In genomic region chr19:13022859-13023636, GRCh38 we compare ENCODE assay signal across 8 cellular contexts. TPM values are rescaled to one million over a fixed set of nuclear protein-coding genes. Genes with fewer than 3 reads are reported as not detected.
DNase-seq lines count a peak whose midpoint lies in the region; ATAC-seq and TF ChIP-seq lines count a peak whose summit lies in the region.

No MANE protein-coding gene starts in this region.

- peak overlapping the region; percentile 89 for H3K4me2 ChIP-seq in PC-3 (ENCODE audit: low read length)

- H3K27ac ChIP-seq in PC-3 (ENCODE audit: low read length) (peak overlapping the region; percentile 68), colonic mucosa (peak overlapping the region; percentile 79), liver (ENCODE audit: low read depth in 1 of 2, low read length in 2 of 2) (peak overlapping the region; percentile 76 to 85), testis (peak overlapping the region; percentile 87 to 88)

- H4K20me1 ChIP-seq in PC-3 (ENCODE audit: low read length) = no peaks in the 10 kb centered on the region

- H3K4me3 ChIP-seq in PC-3 (ENCODE audit: low read length) (peak overlapping the region; percentile 82), colonic mucosa (peak overlapping the region; percentile 29), liver (ENCODE audit: low read depth in 1 of 3, low read length in 3 of 3) (peak overlapping the region; percentile 44 to 62 (median 45)), testis (peak overlapping the region in 1 of 2 donors; percentile 40)

- H3K4me1 ChIP-seq in PC-3 (ENCODE audit: insufficient read depth, low read length) = peaks cover 67% of the 10 kb centered on the region
- peaks cover 4% of the 10 kb centered on the region for H3K4me1 ChIP-seq in colonic mucosa
- peaks cover 8 to 66% (median 49%) of the 10 kb centered on the region in 4 donors for H3K4me1 ChIP-seq in liver (ENCODE audit: control insufficient read depth in 4 of 4, insufficient read depth in 4 of 4, low read length in 3 of 4)
- peaks cover 45% of the 10 kb centered on the region for H3K4me1 ChIP-seq in testis

- 2% methylated on average over 30 of the region's 30 CpGs for WGBS in liver
- 14 to 31% methylated on average over 30 of the region's 30 CpGs for WGBS in testis, 2 donors

- CTCF ChIA-PET in PC-3 (lab: Charles Lee) = interaction anchor here (0.6 to 2.2 kb wide), 8 partner anchors 9 to 119 kb away, joined by 3 to 16 read pairs (median 6); no protein-coding TSS in a partner anchor

- peak; percentile 8 for DNase-seq in CD1c-positive myeloid dendritic cell (ENCODE audit: extremely low spot score)
- DNase-seq in HCEC 1CT = peak; percentile 96
- peak; percentile 94 for DNase-seq in PC-3
- peak; percentile 84 for DNase-seq in colonic mucosa
- peak; percentile 80 for DNase-seq in testis
- DNase-seq in SIG-M5 (lab: John Stamatoyannopoulos, UW) = no peak

- peaks cover 93% of the 10 kb centered on the region for H3K79me2 ChIP-seq in PC-3 (ENCODE audit: low read length)

- peak overlapping the region; percentile 67 for H2AFZ ChIP-seq in PC-3 (ENCODE audit: low read length)

- TF ChIP-seq POLR2A in testis (IDR thresholded peaks at IDR 0.05) = no peak

- TF ChIP-seq RAD21 in liver (IDR thresholded peaks at IDR 0.05) = peak in 1 of 2 donors; percentile 7

- POLR2A ChIA-PET in PC-3 (lab: Charles Lee; ENCODE audit: unreplicated experiment) = interaction anchor here (0.6 to 1.0 kb wide), 3 partner anchors 10 to 37 kb away, joined by 6 to 33 read pairs (median 9); no protein-coding TSS in a partner anchor

- peaks cover 5% of the 10 kb centered on the region for H3F3A ChIP-seq in PC-3 (ENCODE audit: low read length, unreplicated experiment)

- ATAC-seq in PC-3 = peak; percentile 39
- ATAC-seq in GM19467 (IDR thresholded peaks at IDR 0.05; ENCODE audit: unreplicated experiment) = no peak

- no peaks in the 10 kb centered on the region for H3K9me2 ChIP-seq in PC-3 (replicated peaks; ENCODE audit: low read length)

- H3K36me3 ChIP-seq in PC-3 (ENCODE audit: low read depth, low read length) (0 out of 2 replicates have a peak, but pooled peaks cover 4% of the 10 kb centered on the region), colonic mucosa (no peaks in the 10 kb centered on the region), liver (ENCODE audit: control insufficient read depth in 4 of 4, insufficient read depth in 3 of 4, low read depth in 1 of 4, low read length in 3 of 4) (no peaks in the 10 kb centered on the region), testis (ENCODE audit: low read depth, missing control alignments) (no peaks in the 10 kb centered on the region)

- BruUV-seq in PC-3 (replicated peaks; lab: Mats Ljungman, UMichigan) = no TSS peak

- no peaks in the 10 kb centered on the region for H3K9me3 ChIP-seq in PC-3 (ENCODE audit: low read length)
- no peaks in the 10 kb centered on the region for H3K9me3 ChIP-seq in colonic mucosa
- no peaks in the 10 kb centered on the region for H3K9me3 ChIP-seq in liver (ENCODE audit: control insufficient read depth in 4 of 4, low read length in 3 of 4)
- H3K9me3 ChIP-seq in testis = no peaks in the 10 kb centered on the region

- H3K9ac ChIP-seq in PC-3 (ENCODE audit: low read length) (peak overlapping the region; percentile 72), colonic mucosa (ENCODE audit: low read depth in 2 of 2, low read length in 2 of 2) (peak overlapping the region in 1 of 2 donors; percentile 77), liver (ENCODE audit: low read depth in 1 of 2, low read length in 2 of 2) (peak overlapping the region in 1 of 2 donors; percentile 14)

- TF ChIP-seq CTCF in PC-3 (conservative IDR thresholded peaks at IDR 0.05; ENCODE audit: low read depth, low read length) (no peak), colonic mucosa (IDR thresholded peaks at IDR 0.05) (no peak), liver (IDR thresholded peaks at IDR 0.05; ENCODE audit: low read depth, low read length, missing input control) (peak; percentile 10), testis (IDR thresholded peaks at IDR 0.05) (no peak)

- H3K27me3 ChIP-seq in PC-3 (ENCODE audit: low read length) (no peaks in the 10 kb centered on the region), colonic mucosa (no peaks in the 10 kb centered on the region), liver (ENCODE audit: control insufficient read depth in 4 of 4, insufficient read depth in 4 of 4, low read length in 3 of 4) (no peaks in the 10 kb centered on the region), testis (no peaks in the 10 kb centered on the region)

- intact Hi-C loops in PC-3 (cut with micrococcal nuclease) (loop anchor here (1.0 kb wide), 1 partner anchor 22 kb away; no protein-coding TSS in a partner anchor), colonic mucosa (cut with DNase I) (no loop called here), testis (cut with DNase I; ENCODE audit: low total_unique reads) (no loop called here)

TF ChIP-seq in liver, 16 proteins besides CTCF, POLR2A, EP300 and RAD21:
- TF ChIP-seq, protein P1, sequence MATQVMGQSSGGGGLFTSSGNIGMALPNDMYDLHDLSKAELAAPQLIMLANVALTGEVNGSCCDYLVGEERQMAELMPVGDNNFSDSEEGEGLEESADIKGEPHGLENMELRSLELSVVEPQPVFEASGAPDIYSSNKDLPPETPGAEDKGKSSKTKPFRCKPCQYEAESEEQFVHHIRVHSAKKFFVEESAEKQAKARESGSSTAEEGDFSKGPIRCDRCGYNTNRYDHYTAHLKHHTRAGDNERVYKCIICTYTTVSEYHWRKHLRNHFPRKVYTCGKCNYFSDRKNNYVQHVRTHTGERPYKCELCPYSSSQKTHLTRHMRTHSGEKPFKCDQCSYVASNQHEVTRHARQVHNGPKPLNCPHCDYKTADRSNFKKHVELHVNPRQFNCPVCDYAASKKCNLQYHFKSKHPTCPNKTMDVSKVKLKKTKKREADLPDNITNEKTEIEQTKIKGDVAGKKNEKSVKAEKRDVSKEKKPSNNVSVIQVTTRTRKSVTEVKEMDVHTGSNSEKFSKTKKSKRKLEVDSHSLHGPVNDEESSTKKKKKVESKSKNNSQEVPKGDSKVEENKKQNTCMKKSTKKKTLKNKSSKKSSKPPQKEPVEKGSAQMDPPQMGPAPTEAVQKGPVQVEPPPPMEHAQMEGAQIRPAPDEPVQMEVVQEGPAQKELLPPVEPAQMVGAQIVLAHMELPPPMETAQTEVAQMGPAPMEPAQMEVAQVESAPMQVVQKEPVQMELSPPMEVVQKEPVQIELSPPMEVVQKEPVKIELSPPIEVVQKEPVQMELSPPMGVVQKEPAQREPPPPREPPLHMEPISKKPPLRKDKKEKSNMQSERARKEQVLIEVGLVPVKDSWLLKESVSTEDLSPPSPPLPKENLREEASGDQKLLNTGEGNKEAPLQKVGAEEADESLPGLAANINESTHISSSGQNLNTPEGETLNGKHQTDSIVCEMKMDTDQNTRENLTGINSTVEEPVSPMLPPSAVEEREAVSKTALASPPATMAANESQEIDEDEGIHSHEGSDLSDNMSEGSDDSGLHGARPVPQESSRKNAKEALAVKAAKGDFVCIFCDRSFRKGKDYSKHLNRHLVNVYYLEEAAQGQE (IDR thresholded peaks at IDR 0.05) = no peak
- TF ChIP-seq EGR1 (IDR thresholded peaks at IDR 0.05; ENCODE audit: low read depth in 2 of 2) = no peak
- TF ChIP-seq RXRA (IDR thresholded peaks at IDR 0.05) = peak; percentile 14 to 34
- peak; percentile 66 for TF ChIP-seq YY1 (IDR thresholded peaks at IDR 0.05)
- TF ChIP-seq JUND (IDR thresholded peaks at IDR 0.05) = peak in 1 of 2 donors; percentile 27
- TF ChIP-seq ATF3 (IDR thresholded peaks at IDR 0.05) = peak; percentile 39
- TF ChIP-seq, protein P2, sequence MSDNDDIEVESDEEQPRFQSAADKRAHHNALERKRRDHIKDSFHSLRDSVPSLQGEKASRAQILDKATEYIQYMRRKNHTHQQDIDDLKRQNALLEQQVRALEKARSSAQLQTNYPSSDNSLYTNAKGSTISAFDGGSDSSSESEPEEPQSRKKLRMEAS (IDR thresholded peaks at IDR 0.05) = peak; percentile 5
- peak; percentile 15 for TF ChIP-seq NR2F2 (IDR thresholded peaks at IDR 0.05)
- TF ChIP-seq SP1 (IDR thresholded peaks at IDR 0.05) = peak; percentile 35
- no peak for TF ChIP-seq FOXA2 (IDR thresholded peaks at IDR 0.05)
- peak; percentile 7 to 18 for TF ChIP-seq HNF4A (conservative IDR thresholded peaks at IDR 0.05)

RNA-seq across cellular contexts. Expression of gene NFIX, which starts 27.8 kb away (rescaled TPM):
- total RNA-seq in PC-3 (2014; rRNA removed) = 43.3 and 75.8 TPM in 2 replicates
- 10 to 100 TPM; 70.9 to 73.8 TPM for total RNA-seq in colonic mucosa
- 10 to 100 TPM; 10.3 to 18.4 TPM for total RNA-seq in liver
- polyA plus RNA-seq in liver = 10 to 100 TPM in 1 of 2 donors, 1 to 10 TPM in 1; 3.3 to 14.8 TPM
- total RNA-seq in testis = 10 to 100 TPM; 51.7 to 62.4 TPM
- polyA plus RNA-seq in testis (ENCODE audit: insufficient read depth, low read depth, low replicate concordance) = 47.4 TPM

RNA-seq across cellular contexts. Expression of gene DAND5, which starts 53.7 kb away (rescaled TPM):
- total RNA-seq in PC-3 (2014; rRNA removed) = 0.55 and 1.1 TPM in 2 replicates
- total RNA-seq in colonic mucosa = under 1 TPM; 0.19 to 0.27 TPM
- total RNA-seq in liver = under 1 TPM in 1 of 2 donors, not detected in 1; 0.23 TPM
- not detected for polyA plus RNA-seq in liver
- total RNA-seq in testis = 1 to 10 TPM; 1.4 to 2.8 TPM
- polyA plus RNA-seq in testis (ENCODE audit: insufficient read depth, low read depth, low replicate concordance) = 0.16 TPM
